In the genomic region with DNA sequence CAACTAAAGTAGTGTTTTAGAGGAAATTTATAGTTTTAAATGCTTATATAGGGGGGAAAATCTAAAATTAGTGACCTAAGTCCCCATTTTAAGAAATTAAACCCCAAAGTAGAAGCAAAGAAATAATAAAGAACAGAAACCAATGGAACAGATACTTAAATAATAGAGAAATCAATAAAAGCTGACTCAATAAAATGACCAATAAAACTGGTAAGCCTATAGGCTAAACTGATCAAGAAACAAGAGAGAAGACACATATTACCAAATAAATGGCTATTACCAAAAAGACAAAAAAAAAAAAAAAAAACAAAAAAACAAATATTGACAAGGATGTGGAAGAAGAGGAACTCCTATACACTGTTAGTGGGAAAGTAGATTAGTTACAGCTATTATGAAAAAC, we compare ENCODE assay signal across 35 cellular contexts. TPM values are rescaled to one million over a fixed set of nuclear protein-coding genes. Genes with fewer than 3 reads are reported as not detected.
"Had no signal": no experiment of that assay in that cellular context is flagged by ENCODE, and none has a peak within 500 bp of the region (broad histone marks: within the 10 kb centered on the region; RNA-seq: fewer than 3 reads in every experiment).

No MANE protein-coding gene starts in this region.

- H3K4me3 Mint-ChIP-seq: activated B cell treated with CpG ODN at 0.5 μM for 24 hours; activated CD4-positive, alpha-beta T cell treated with anti-CD3 and anti-CD28 coated beads for 36 hours; activated CD4-positive, alpha-beta T cell treated with anti-CD3 and anti-CD28 coated beads, Interleukin-2, amount 10 ng/mL, durations not matched to agents 7 days and 5 days; activated CD8-positive, alpha-beta T cell treated with anti-CD3 and anti-CD28 coated beads for 36 hours; activated naive CD4-positive, alpha-beta T cell treated with anti-CD3 and anti-CD28 coated beads for 36 hours; activated naive CD8-positive, alpha-beta T cell treated with anti-CD3 and anti-CD28 coated beads for 36 hours; activated T-cell treated with anti-CD3 and anti-CD28 coated beads, Interleukin-2, amount 50 U/mL, for 24 hours; activated T-helper 1 cell treated with anti-CD3 and anti-CD28 coated beads, Interleukin-12 subunit alpha, Interleukin-12 subunit beta, Interleukin-2, Interleukin-4 antibody, amounts not matched to agents 30 ng/mL and 10 ng/mL and 1 ng/mL, durations not matched to agents 14 hours and 24 hours and 36 hours; activated T-helper 17 cell treated with anti-CD3 and anti-CD28 coated beads, Interleukin-2, amount 50 U/mL, for 72 hours; T-helper 1 cell treated with Interleukin-12 subunit alpha and Interleukin-12 subunit beta and Interleukin-4 antibody, amounts not matched to agents 30 μg/mL and 1 μg/mL, for 36 hours; T-helper 2 cell treated with Interferon-gamma antibody and Interleukin-4, amounts not matched to agents 5 μg/mL and 100 μg/mL, for 36 hours had no signal

- DNase-seq: activated B cell treated with CpG ODN at 0.5 μM for 24 hours; activated CD4-positive, alpha-beta T cell treated with anti-CD3 and anti-CD28 coated beads for 1 hour; activated CD4-positive, alpha-beta T cell treated with anti-CD3 and anti-CD28 coated beads for 36 hours; activated CD4-positive, alpha-beta T cell treated with anti-CD3 and anti-CD28 coated beads for 48 hours; activated CD4-positive, alpha-beta T cell treated with anti-CD3 and anti-CD28 coated beads, Interleukin-2, amount 10 ng/mL, durations not matched to agents 7 days and 5 days; activated CD4-positive, alpha-beta T cell treated with anti-CD3 and anti-CD28 coated beads, Interleukin-2, amount 50 U/mL, for 48 hours; activated CD8-positive, alpha-beta memory T cell treated with anti-CD3 and anti-CD28 coated beads, Interleukin-2, amount 50 U/mL, for 4 hours; activated CD8-positive, alpha-beta T cell treated with anti-CD3 and anti-CD28 coated beads for 36 hours; activated effector memory CD4-positive, alpha-beta T cell treated with anti-CD3 and anti-CD28 coated beads, Interleukin-2, amount 50 U/mL, for 16 hours; activated gamma-delta T cell treated with Interleukin-2 at 50 U/mL for 16 hours; activated naive CD4-positive, alpha-beta T cell; activated naive CD4-positive, alpha-beta T cell treated with anti-CD3 and anti-CD28 coated beads for 36 hours; activated naive CD4-positive, alpha-beta T cell treated with anti-CD3 and anti-CD28 coated beads, Interleukin-2, amount 50 U/mL, for 16 hours; activated naive CD8-positive, alpha-beta T cell treated with anti-CD3 and anti-CD28 coated beads for 36 hours; activated T-cell treated with anti-CD3 and anti-CD28 coated beads for 4 hours; activated T-cell treated with anti-CD3 and anti-CD28 coated beads, Interleukin-2, amount 50 U/mL, for 24 hours; activated T-cell treated with anti-CD3 and anti-CD28 coated beads, Interleukin-2, amount 50 U/mL, for 48 hours; adrenal gland; amniotic stem cell; aorta; body of pancreas; brain microvascular endothelial cell; central memory CD4-positive, alpha-beta T cell; T-helper 1 cell; T-helper 2 cell; T-helper 9 cell had no signal

- H3K4me1 Mint-ChIP-seq: activated B cell treated with CpG ODN at 0.5 μM for 24 hours; activated CD4-positive, alpha-beta T cell treated with anti-CD3 and anti-CD28 coated beads, Interleukin-2, amount 10 ng/mL, durations not matched to agents 7 days and 5 days had no signal

- H3K27ac ChIP-seq: adrenal gland, body of pancreas, brain microvascular endothelial cell, breast epithelium, VCaP had no signal

- H3K9me3 Mint-ChIP-seq: activated B cell treated with CpG ODN at 0.5 μM for 24 hours; activated CD4-positive, alpha-beta T cell treated with anti-CD3 and anti-CD28 coated beads, Interleukin-2, amount 10 ng/mL, durations not matched to agents 7 days and 5 days; activated CD8-positive, alpha-beta T cell treated with anti-CD3 and anti-CD28 coated beads for 36 hours; activated naive CD4-positive, alpha-beta T cell treated with anti-CD3 and anti-CD28 coated beads for 36 hours; activated naive CD4-positive, alpha-beta T cell treated with anti-CD3 and anti-CD28 coated beads, Interleukin-2, amount 50 U/mL, for 72 hours; activated naive CD8-positive, alpha-beta T cell treated with anti-CD3 and anti-CD28 coated beads for 36 hours; activated T-helper 1 cell treated with anti-CD3 and anti-CD28 coated beads, Interleukin-12 subunit alpha, Interleukin-12 subunit beta, Interleukin-2, Interleukin-4 antibody, amounts not matched to agents 30 ng/mL and 10 ng/mL and 1 ng/mL, durations not matched to agents 14 hours and 24 hours and 36 hours; activated T-helper 17 cell treated with anti-CD3 and anti-CD28 coated beads, Interleukin-2, amount 50 U/mL, for 72 hours; T-helper 1 cell treated with Interleukin-12 subunit alpha and Interleukin-12 subunit beta and Interleukin-4 antibody, amounts not matched to agents 30 μg/mL and 1 μg/mL, for 36 hours; T-helper 2 cell treated with Interferon-gamma antibody and Interleukin-4, amounts not matched to agents 5 μg/mL and 100 μg/mL, for 36 hours had no signal

- ATAC-seq: activated CD4-positive, alpha-beta T cell treated with anti-CD3 and anti-CD28 coated beads for 36 hours; activated CD8-positive, alpha-beta T cell treated with anti-CD3 and anti-CD28 coated beads for 36 hours; activated naive CD4-positive, alpha-beta T cell treated with anti-CD3 and anti-CD28 coated beads, Interleukin-2, amount 50 U/mL, for 72 hours; activated T-helper 17 cell treated with anti-CD3 and anti-CD28 coated beads, Interleukin-2, amount 50 U/mL, for 72 hours; body of pancreas had no signal

- FAIRE-seq: TTC549 had no signal

- H3K4me3 ChIP-seq: adrenal gland, body of pancreas, breast epithelium had no signal

- H3K27ac Mint-ChIP-seq: activated B cell treated with CpG ODN at 0.5 μM for 24 hours; activated CD4-positive, alpha-beta T cell treated with anti-CD3 and anti-CD28 coated beads for 36 hours; activated CD4-positive, alpha-beta T cell treated with anti-CD3 and anti-CD28 coated beads, Interleukin-2, amount 10 ng/mL, durations not matched to agents 7 days and 5 days; activated CD8-positive, alpha-beta T cell treated with anti-CD3 and anti-CD28 coated beads for 36 hours; activated naive CD4-positive, alpha-beta T cell treated with anti-CD3 and anti-CD28 coated beads for 36 hours; activated naive CD8-positive, alpha-beta T cell treated with anti-CD3 and anti-CD28 coated beads for 36 hours; activated T-cell treated with anti-CD3 and anti-CD28 coated beads, Interleukin-2, amount 50 U/mL, for 24 hours; activated T-helper 1 cell treated with anti-CD3 and anti-CD28 coated beads, Interleukin-12 subunit alpha, Interleukin-12 subunit beta, Interleukin-2, Interleukin-4 antibody, amounts not matched to agents 30 ng/mL and 10 ng/mL and 1 ng/mL, durations not matched to agents 14 hours and 24 hours and 36 hours; activated T-helper 17 cell treated with anti-CD3 and anti-CD28 coated beads, Interleukin-2, amount 50 U/mL, for 72 hours; T-helper 1 cell treated with Interleukin-12 subunit alpha and Interleukin-12 subunit beta and Interleukin-4 antibody, amounts not matched to agents 30 μg/mL and 1 μg/mL, for 36 hours; T-helper 2 cell treated with Interferon-gamma antibody and Interleukin-4, amounts not matched to agents 5 μg/mL and 100 μg/mL, for 36 hours had no signal

- H3K27me3 Mint-ChIP-seq: activated B cell treated with CpG ODN at 0.5 μM for 24 hours; activated CD4-positive, alpha-beta T cell treated with anti-CD3 and anti-CD28 coated beads for 36 hours; activated CD4-positive, alpha-beta T cell treated with anti-CD3 and anti-CD28 coated beads, Interleukin-2, amount 10 ng/mL, durations not matched to agents 7 days and 5 days; activated CD8-positive, alpha-beta T cell treated with anti-CD3 and anti-CD28 coated beads for 36 hours; activated naive CD8-positive, alpha-beta T cell treated with anti-CD3 and anti-CD28 coated beads for 36 hours; activated T-cell treated with anti-CD3 and anti-CD28 coated beads, Interleukin-2, amount 50 U/mL, for 24 hours; activated T-helper 17 cell treated with anti-CD3 and anti-CD28 coated beads, Interleukin-2, amount 50 U/mL, for 72 hours had no signal

RNA-seq across cellular contexts. Expression of a gene that starts 53.1 kb away (rescaled TPM):
- total RNA-seq: activated B cell treated with CpG ODN at 0.5 μM for 24 hours; activated CD4-positive, alpha-beta T cell treated with anti-CD3 and anti-CD28 coated beads, Interleukin-2, amount 10 ng/mL, durations not matched to agents 7 days and 5 days; activated naive CD4-positive, alpha-beta T cell treated with anti-CD3 and anti-CD28 coated beads for 36 hours; activated naive CD8-positive, alpha-beta T cell treated with anti-CD3 and anti-CD28 coated beads for 36 hours; activated T-helper 1 cell treated with anti-CD3 and anti-CD28 coated beads, Interleukin-12 subunit alpha, Interleukin-12 subunit beta, Interleukin-2, Interleukin-4 antibody, amounts not matched to agents 30 ng/mL and 10 ng/mL and 1 ng/mL, durations not matched to agents 14 hours and 24 hours and 36 hours; astrocyte had no signal
